8 cellular contexts compared by ENCODE assay signal in genomic region chr5:126778675-126779403, GRCh38. TPM values are rescaled to one million over a fixed set of nuclear protein-coding genes. Genes with fewer than 3 reads are reported as not detected.
A peak's percentile ranks its signal among the peaks of the same experiment; 100 is the strongest.
DNase-seq lines count a peak whose midpoint lies in the region; ATAC-seq and TF ChIP-seq lines count a peak whose summit lies in the region.

No MANE protein-coding gene starts in this region.

- H3K27me3 ChIP-seq in lung (ENCODE audit: control insufficient read depth, insufficient read depth) (no peaks in the 10 kb centered on the region), uterus (no peaks in the 10 kb centered on the region)

- H3K4me1 ChIP-seq in lung (ENCODE audit: control insufficient read depth in 2 of 2, insufficient read depth in 2 of 2, low read length in 2 of 2) (no peaks in the 10 kb centered on the region), uterus (no peaks in the 10 kb centered on the region)

- no peaks in the 10 kb centered on the region for H3K36me3 ChIP-seq in lung (ENCODE audit: control insufficient read depth in 2 of 2, insufficient read depth in 2 of 2, low read length in 2 of 2)
- no peaks in the 10 kb centered on the region for H3K36me3 ChIP-seq in uterus

- intact Hi-C loops in uterus (cut with DNase I; ENCODE audit: low total_unique reads), result no loop called here

- WGBS in lung, 2 donors, result 12 to 22% methylated on average over 17 of the region's 17 CpGs

- ATAC-seq in GM18517 (IDR thresholded peaks at IDR 0.05; ENCODE audit: unreplicated experiment) (peak; percentile 13), HG03159 (IDR thresholded peaks at IDR 0.05; ENCODE audit: unreplicated experiment) (peak; percentile 5), lung (ENCODE audit: insufficient read depth, low FRiP score) (no peak)

- H3K4me3 ChIP-seq in lung (peak overlapping the region; percentile 73), uterus (peak overlapping the region; percentile 70 to 76)

- TF ChIP-seq POLR2A in uterus (IDR thresholded peaks at IDR 0.05), result no peak

- TF ChIP-seq CTCF in lung (IDR thresholded peaks at IDR 0.05; ENCODE audit: control extremely low read depth, extremely low read depth), result no peak
- no peak for TF ChIP-seq CTCF in uterus (IDR thresholded peaks at IDR 0.05)

- DNase-seq in lung (ENCODE audit: low spot score), result no peak
- DNase-seq in uterus, result no peak
- DNase-seq in DMS79 (lab: John Stamatoyannopoulos, UW), result no peak
- DNase-seq in NCI-H1417 treated with DMSO at 0.1 percent for 48 hours (lab: John Stamatoyannopoulos, UW), result no peak
- DNase-seq in dedifferentiated amniotic fluid mesenchymal stem cell (ENCODE audit: extremely low spot score), result no peak

- H3K9me3 ChIP-seq in lung (ENCODE audit: control insufficient read depth in 2 of 2, insufficient read depth in 1 of 2, low read length in 1 of 2) (no peaks in the 10 kb centered on the region), uterus (no peaks in the 10 kb centered on the region)

- peak overlapping the region; percentile 65 for H3K27ac ChIP-seq in angular gyrus (ENCODE audit: low read depth, low read length)
- H3K27ac ChIP-seq in lung (ENCODE audit: low read depth in 1 of 2, low read length in 1 of 2), result peak overlapping the region in 1 of 2 donors; percentile 88
- peak overlapping the region; percentile 36 to 96 for H3K27ac ChIP-seq in uterus

RNA-seq across cellular contexts. Expression of gene LMNB1, which starts 1.9 kb away (rescaled TPM):
- total RNA-seq in lung (10 to 100 TPM; 13.1 to 30.6 TPM), uterus (10 to 100 TPM in 1 of 4 donors, 1 to 10 TPM in 1, under 1 TPM in 2; 0.29 to 66.7 (median 3.6) TPM)
- 10 to 100 TPM in 1 of 2 donors, 1 to 10 TPM in 1; 5.1 to 40.3 TPM for polyA plus RNA-seq in lung
